Comparison of ENCODE assay signal across 8 cellular contexts in the genomic region with DNA sequence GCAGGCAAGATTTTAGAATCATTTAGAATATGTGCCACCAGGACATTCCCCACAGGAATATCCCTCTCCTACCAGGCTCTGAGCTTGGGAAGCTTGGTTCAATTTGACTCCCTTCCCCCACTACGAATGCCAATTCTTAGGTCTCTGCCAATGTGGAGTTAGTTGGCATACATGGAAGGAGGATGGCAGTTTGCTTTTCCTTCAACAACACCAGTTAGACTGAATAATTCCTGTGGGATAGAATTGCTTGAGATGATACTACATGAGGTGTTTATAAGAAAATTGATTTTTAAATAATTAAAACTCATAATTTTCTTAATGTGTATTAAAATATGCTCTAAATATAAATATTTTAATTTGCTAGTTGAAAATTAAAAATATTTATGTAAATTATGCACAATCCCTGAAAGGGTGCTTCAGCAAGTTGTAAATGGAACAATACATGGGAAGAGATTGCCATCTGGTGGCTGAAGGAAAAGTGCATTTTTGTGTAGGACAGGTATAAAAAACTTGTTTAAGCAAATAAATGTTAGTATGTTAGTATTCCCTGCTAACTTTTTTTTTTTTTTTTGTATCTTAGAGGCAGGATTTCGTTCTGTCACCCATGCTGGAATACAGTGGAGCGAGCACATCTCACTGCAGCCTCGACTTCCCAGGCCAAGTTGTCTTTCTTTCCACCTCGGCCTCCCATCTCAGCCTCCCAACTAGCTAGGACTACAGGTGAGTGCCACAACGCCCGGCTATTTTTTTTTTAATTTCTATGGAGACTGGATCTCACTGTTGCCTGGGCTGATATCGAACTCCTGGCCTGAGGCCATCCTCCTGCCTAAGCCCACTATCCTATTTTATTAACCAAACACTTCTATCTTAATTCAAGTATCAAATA. TPM values are rescaled to one million over a fixed set of nuclear protein-coding genes. Genes with fewer than 3 reads are reported as not detected.
DNase-seq lines count a peak whose midpoint lies in the region; ATAC-seq and TF ChIP-seq lines count a peak whose summit lies in the region.

No MANE protein-coding gene starts in this region.

- no peaks in the 10 kb centered on the region for H3K27me3 ChIP-seq in HCT116 (ENCODE audit: insufficient read depth, low read length)
- H3K27me3 ChIP-seq in psoas muscle (ENCODE audit: insufficient read depth in 3 of 3, low read length in 2 of 3), result no peaks in the 10 kb centered on the region

- no peak overlapping the region for H3K4me3 Mint-ChIP-seq in activated T-cell treated with anti-CD3 and anti-CD28 coated beads, Interleukin-2, amount 50 U/mL, for 72 hours

- H3K4me2 ChIP-seq in HCT116 (ENCODE audit: low read length), result peak overlapping the region; percentile 20; the same call in 1 of the 2 replicates

- H3K4me3 ChIP-seq in HCT116 (replicated peaks in 1 of 2; ENCODE audit: low read depth in 1 of 2, low read length in 2 of 2), result no peak overlapping the region
- H3K4me3 ChIP-seq in psoas muscle, result no peak overlapping the region

- peak; percentile 6 to 14 for DNase-seq in NCI-H187 (lab: John Stamatoyannopoulos, UW)
- DNase-seq in NCI-H187 treated with DMSO at 0.1 percent for 48 hours (lab: John Stamatoyannopoulos, UW), result no peak
- DNase-seq in HCT116 (ENCODE audit: low read depth, low spot score), result peak; percentile 68
- DNase-seq in NCI-H526 (lab: John Stamatoyannopoulos, UW), result peak; percentile 45 to 72
- DNase-seq in activated T-cell treated with anti-CD3 and anti-CD28 coated beads, Interleukin-2, amount 50 U/mL, for 72 hours, result peak; percentile 48 to 52
- peak; percentile 67 for DNase-seq in globus pallidus (ENCODE audit: low spot score)
- DNase-seq in psoas muscle, result no peak

- H3K27ac Mint-ChIP-seq in activated T-cell treated with anti-CD3 and anti-CD28 coated beads, Interleukin-2, amount 50 U/mL, for 72 hours, result no peak overlapping the region

- POLR2A ChIA-PET in HCT116 (lab: Charles Lee), result interaction anchor here (0.7 to 1.0 kb wide), 2 partner anchors 168 to 323 kb away, joined by 3 read pairs; no protein-coding TSS in a partner anchor

- no peaks in the 10 kb centered on the region for H3K9me3 Mint-ChIP-seq in activated T-cell treated with anti-CD3 and anti-CD28 coated beads, Interleukin-2, amount 50 U/mL, for 72 hours

- no peaks in the 10 kb centered on the region for H3K36me3 Mint-ChIP-seq in activated T-cell treated with anti-CD3 and anti-CD28 coated beads, Interleukin-2, amount 50 U/mL, for 72 hours (ENCODE audit: insufficient read depth in 2 of 2)

- no peak for TF ChIP-seq POLR2A in HCT116 (IDR thresholded peaks at IDR 0.05; ENCODE audit: borderline replicate concordance, extremely low read depth, insufficient read depth, insufficient read length)

- RAD21 ChIA-PET in HCT116 (lab: Charles Lee; ENCODE audit: low non-redundant PET in 1 of 2, low total read pairs in 2 of 2, uncharacterized antibody in 2 of 2, unreplicated experiment in 2 of 2), result interaction anchor here (0.7 to 2.2 kb wide), 8 partner anchors 20 to 324 kb away, joined by 3 to 12 read pairs (median 4); no protein-coding TSS in a partner anchor

- CTCF ChIA-PET in HCT116 (lab: Charles Lee), result interaction anchor here (0.6 to 4.4 kb wide), 14 partner anchors 12 to 706 kb away, joined by 3 to 69 read pairs (median 6); no protein-coding TSS in a partner anchor

- H4K20me1 ChIP-seq in HCT116 (ENCODE audit: insufficient read depth), result no peaks in the 10 kb centered on the region

- no peaks in the 10 kb centered on the region for H3K9me2 ChIP-seq in HCT116 (ENCODE audit: insufficient read depth)

- peak; percentile 54 to 94 (median 68) for TF ChIP-seq CTCF in HCT116 (IDR thresholded peaks at IDR 0.05 in 2 of 3, conservative IDR thresholded peaks at IDR 0.05 in 1 of 3; ENCODE audit: borderline replicate concordance in 1 of 3, insufficient read depth in 1 of 3, low read depth in 2 of 3, low read length in 2 of 3)
- TF ChIP-seq CTCF in psoas muscle (IDR thresholded peaks at IDR 0.05), result peak; percentile 91

- no TSS peak for BruUV-seq in HCT116 (replicated peaks; lab: Mats Ljungman, UMichigan)

- H3K27ac ChIP-seq in HCT116 (ENCODE audit: low read depth, low read length) (no peak overlapping the region), psoas muscle (no peak overlapping the region)

- intact Hi-C loops in HCT116 (cut with micrococcal nuclease) (loop anchor here (1.0 kb wide), 3 partner anchors 266 to 580 kb away; no protein-coding TSS in a partner anchor), psoas muscle (cut with DNase I) (loop anchor here (1.0 to 5.0 kb wide), 4 partner anchors 69 to 579 kb away; partner anchors contain the start of gene EPS8 (in 1 of the 2))

- peak overlapping the region; percentile 87 for H2AFZ ChIP-seq in HCT116 (ENCODE audit: low read depth, low read length, poor library complexity, severe bottlenecking)

- H3K36me3 ChIP-seq in HCT116 (ENCODE audit: control insufficient read depth in 1 of 2, insufficient read depth in 2 of 2, low read length in 2 of 2) (no peaks in the 10 kb centered on the region), psoas muscle (ENCODE audit: insufficient read depth in 1 of 2, low read depth in 1 of 2) (no peaks in the 10 kb centered on the region)

- H3K79me2 ChIP-seq in HCT116 (ENCODE audit: insufficient read depth, low read length), result no peaks in the 10 kb centered on the region

- H3K4me1 ChIP-seq in HCT116 (ENCODE audit: control insufficient read depth in 1 of 2, insufficient read depth in 2 of 2, low read length in 2 of 2) (peaks cover 2 to 13% of the 10 kb centered on the region in 2 experiments; a peak in 3 of 4 replicates), psoas muscle (no peaks in the 10 kb centered on the region)

- peak; percentile 97 for TF ChIP-seq RAD21 in HCT116 (IDR thresholded peaks at IDR 0.05; ENCODE audit: low read depth)

- 42 to 45% (median 42%) methylated on average over 8 of the region's 8 CpGs for WGBS in psoas muscle, 3 donors

- H3K27me3 Mint-ChIP-seq in activated T-cell treated with anti-CD3 and anti-CD28 coated beads, Interleukin-2, amount 50 U/mL, for 72 hours (ENCODE audit: low read depth), result peaks cover 6% of the 10 kb centered on the region

- ATAC-seq in HCT116 (peak; percentile 84), psoas muscle (peak; percentile 52 to 88 (median 66)), GM19328 (IDR thresholded peaks at IDR 0.05; ENCODE audit: unreplicated experiment) (no peak)
- peak in 1 of 2 donors; percentile 57 for ATAC-seq in activated T-cell treated with anti-CD3 and anti-CD28 coated beads, Interleukin-2, amount 50 U/mL, for 72 hours (replicated peaks in 1 of 2)

- no peaks in the 10 kb centered on the region for H3K4me1 Mint-ChIP-seq in activated T-cell treated with anti-CD3 and anti-CD28 coated beads, Interleukin-2, amount 50 U/mL, for 72 hours (ENCODE audit: low read depth)

- H3K9me3 ChIP-seq in HCT116 (ENCODE audit: control insufficient read depth in 1 of 2, insufficient read depth in 1 of 2, low read depth in 1 of 2, low read length in 2 of 2), result no peaks in the 10 kb centered on the region
- H3K9me3 ChIP-seq in psoas muscle, result no peaks in the 10 kb centered on the region

- no peak overlapping the region for H3K9ac ChIP-seq in HCT116 (ENCODE audit: low read length)

TF ChIP-seq in HCT116, 20 proteins besides CTCF, POLR2A, EP300 and RAD21:
- TF ChIP-seq EZH2phosphoT487 (IDR thresholded peaks at IDR 0.05; ENCODE audit: borderline replicate concordance) (no peak), SP1 (IDR thresholded peaks at IDR 0.05; ENCODE audit: low read depth) (0 out of 2 replicates have a peak, but pooled peaks have one; percentile 4)
TF ChIP-seq in HCT116: peak in this region for 1.

RNA-seq across cellular contexts. Expression of gene STRAP, which starts 25.8 kb away (rescaled TPM):
- total RNA-seq in HCT116 (2021; ENCODE audit: unreplicated experiment) (156 TPM), psoas muscle (100 to 1,000 TPM in 3 of 4 donors, 10 to 100 TPM in 1; 94.3 to 154 (median 151) TPM)
- polyA plus RNA-seq in HCT116 (2012), result 80.4 and 81.4 TPM in 2 replicates
- 100 to 1,000 TPM in 1 of 2 donors, 10 to 100 TPM in 1; 95.6 to 104 TPM for total RNA-seq in activated T-cell treated with anti-CD3 and anti-CD28 coated beads, Interleukin-2, amount 50 U/mL, for 72 hours
- 100 to 1,000 TPM; 117 to 224 (median 205) TPM for polyA plus RNA-seq in psoas muscle

RNA-seq across cellular contexts. Expression of gene DERA, which starts 54.8 kb away (rescaled TPM):
- total RNA-seq in HCT116 (2021; ENCODE audit: unreplicated experiment) (32.6 TPM), psoas muscle (10 to 100 TPM; 18.6 to 31.5 (median 19.7) TPM)
- 16.3 and 24.5 TPM in 2 replicates for polyA plus RNA-seq in HCT116 (2012)
- 10 to 100 TPM; 26.5 to 29.4 TPM for total RNA-seq in activated T-cell treated with anti-CD3 and anti-CD28 coated beads, Interleukin-2, amount 50 U/mL, for 72 hours
- 10 to 100 TPM; 14.3 to 25.0 (median 20.3) TPM for polyA plus RNA-seq in psoas muscle

Comparison
In these comparisons a context has a peak if more than half of its experiments do, and no peak if none do; other contexts are left out.
1. DNase-seq: peak in NCI-H187 (2 of 2), HCT116 (single experiment), NCI-H526 (2 of 2), activated T-cell treated with anti-CD3 and anti-CD28 coated beads, Interleukin-2, amount 50 U/mL, for 72 hours (2 of 2) and globus pallidus (single experiment); none in NCI-H187 treated with DMSO at 0.1 percent for 48 hours (single experiment) and psoas muscle (0 of 2).